Comparison of ENCODE assay signal across 18 cellular contexts in the genomic region with DNA sequence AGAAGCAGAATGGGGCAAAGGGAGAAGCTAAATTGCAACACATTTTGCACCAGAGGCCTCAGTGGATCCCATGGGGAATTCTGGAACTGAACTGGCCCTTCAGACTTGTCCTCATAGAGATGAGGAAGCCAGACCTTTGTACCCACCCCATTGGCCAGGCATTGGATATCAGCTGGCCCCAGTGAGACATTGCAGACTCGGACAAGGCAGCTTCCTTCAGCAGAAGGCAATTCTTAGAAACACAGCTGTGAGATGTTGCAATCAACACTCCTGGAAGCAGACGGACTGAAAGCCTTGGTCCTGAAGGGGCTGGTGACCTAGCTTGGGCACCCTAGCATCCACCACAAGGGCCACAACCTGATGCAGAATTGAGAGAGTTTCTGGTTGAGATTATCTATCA.
DNase-seq lines count a peak whose midpoint lies in the region; ATAC-seq and TF ChIP-seq lines count a peak whose summit lies in the region.
"Had no signal": no experiment of that assay in that cellular context is flagged by ENCODE, and none has a peak within 500 bp of the region (broad histone marks: within the 10 kb centered on the region; RNA-seq: fewer than 3 reads in every experiment).

No MANE protein-coding gene starts in this region.

- TF ChIP-seq EP300 in gastroesophageal sphincter (IDR thresholded peaks at IDR 0.05) = no peak

- DNase-seq in HCEC 1CT = peak; percentile 56
- DNase-seq in RPMI7951 (ENCODE audit: low read depth) = peak; percentile 44
- no peak for DNase-seq in trophoblast cell
- DNase-seq in GOT3 (lab: John Stamatoyannopoulos, UW) = no peak
- no peak for DNase-seq in stimulated activated CD4-positive, alpha-beta T cell treated with anti-CD3 and anti-CD28 coated beads, Interleukin-12 subunit alpha, Interleukin-12 subunit beta, amount 100 ng/mL, for 4 hours
- DNase-seq in activated CD4-positive, alpha-beta memory T cell treated with anti-CD3 and anti-CD28 coated beads, Interleukin-2, amount 10 ng/mL, durations not matched to agents 7 days and 5 days = no peak
- DNase-seq: central memory CD4-positive, alpha-beta T cell; effector CD8-positive, alpha-beta T cell; NCI-H2171; NCI-H82; testis; WERI-Rb-1 had no signal

- no peak overlapping the region for H3K27ac ChIP-seq in gastroesophageal sphincter
- H3K27ac ChIP-seq in trophoblast cell (ENCODE audit: low read depth, low read length) = no peak overlapping the region
- H3K27ac ChIP-seq: skin epidermis, testis, WERI-Rb-1 had no signal

- H2BK12ac ChIP-seq in trophoblast cell (ENCODE audit: low read length) = no peak overlapping the region

- no peaks in the 10 kb centered on the region for H3K36me3 Mint-ChIP-seq in activated CD4-positive, alpha-beta memory T cell treated with anti-CD3 and anti-CD28 coated beads, Interleukin-2, amount 10 ng/mL, durations not matched to agents 7 days and 5 days (ENCODE audit: low read depth)
- H3K36me3 Mint-ChIP-seq: IgD-negative memory B cell had no signal

- no peak overlapping the region for H2AFZ ChIP-seq in trophoblast cell (ENCODE audit: insufficient read depth, low read length, poor library complexity)

- H2BK5ac ChIP-seq in trophoblast cell (ENCODE audit: low read depth, low read length, poor library complexity) = no peak overlapping the region

- H4K91ac ChIP-seq in trophoblast cell (ENCODE audit: low read depth, low read length) = peak overlapping the region; percentile 1

- no peaks in the 10 kb centered on the region for H3K27me3 Mint-ChIP-seq in activated CD4-positive, alpha-beta memory T cell treated with anti-CD3 and anti-CD28 coated beads, Interleukin-2, amount 10 ng/mL, durations not matched to agents 7 days and 5 days
- H3K27me3 Mint-ChIP-seq: B cell had no signal

- H3K4me2 ChIP-seq in trophoblast cell (ENCODE audit: low read length) = no peak overlapping the region

- no peak for TF ChIP-seq POLR2A in gastroesophageal sphincter (IDR thresholded peaks at IDR 0.05)

- WGBS in gastroesophageal sphincter (ENCODE audit: low coverage in 1 of 2), 2 donors = 67% methylated on average over 1 of the region's 2 CpGs
- no CpG with 5 or more reads among the region's 2 CpGs for WGBS in trophoblast cell (ENCODE audit: extremely low coverage, insufficient coverage, insufficient read length)

- no peak overlapping the region for H3K4ac ChIP-seq in trophoblast cell (ENCODE audit: low read depth, low read length)

- H4K12ac ChIP-seq in trophoblast cell (ENCODE audit: low read depth, low read length) = no peak overlapping the region

- H3K36me3 ChIP-seq in gastroesophageal sphincter (no peaks in the 10 kb centered on the region), trophoblast cell (ENCODE audit: control insufficient read depth in 1 of 2, insufficient read depth in 2 of 2, low read length in 2 of 2) (no peaks in the 10 kb centered on the region)
- H3K36me3 ChIP-seq: WERI-Rb-1 had no signal

- no peak overlapping the region for H3K27ac Mint-ChIP-seq in activated CD4-positive, alpha-beta memory T cell treated with anti-CD3 and anti-CD28 coated beads, Interleukin-2, amount 10 ng/mL, durations not matched to agents 7 days and 5 days
- H3K27ac Mint-ChIP-seq: B cell, IgD-negative memory B cell had no signal

- no peak overlapping the region for H3K4me3 Mint-ChIP-seq in activated CD4-positive, alpha-beta memory T cell treated with anti-CD3 and anti-CD28 coated beads, Interleukin-2, amount 10 ng/mL, durations not matched to agents 7 days and 5 days
- H3K4me3 Mint-ChIP-seq: B cell, IgD-negative memory B cell had no signal

- no peak overlapping the region for H3K14ac ChIP-seq in trophoblast cell (ENCODE audit: low read length)

- POLR2A ChIA-PET in activated CD4-positive, alpha-beta memory T cell treated with anti-CD3 and anti-CD28 coated beads, Interleukin-2, amount 10 ng/mL, durations not matched to agents 7 days and 5 days (lab: Charles Lee) = no interaction called here

- no peak overlapping the region for H3K9ac ChIP-seq in trophoblast cell (ENCODE audit: low read length)

- H2BK120ac ChIP-seq in trophoblast cell (ENCODE audit: insufficient read depth, low read length, poor library complexity) = no peak overlapping the region

- no peaks in the 10 kb centered on the region for H3K9me3 Mint-ChIP-seq in activated CD4-positive, alpha-beta memory T cell treated with anti-CD3 and anti-CD28 coated beads, Interleukin-2, amount 10 ng/mL, durations not matched to agents 7 days and 5 days

- no peaks in the 10 kb centered on the region for H3K9me3 ChIP-seq in gastroesophageal sphincter
- H3K9me3 ChIP-seq in trophoblast cell (ENCODE audit: insufficient read depth, low read depth, low read length) = no peaks in the 10 kb centered on the region
- H3K9me3 ChIP-seq: testis had no signal

- ATAC-seq in gastroesophageal sphincter = peak; percentile 46
- no peak for ATAC-seq in GM18519 (IDR thresholded peaks at IDR 0.05; ENCODE audit: low FRiP score, unreplicated experiment)
- ATAC-seq: GM12878 had no signal

- H3K4me1 ChIP-seq in gastroesophageal sphincter = peaks cover 0 to 15% (median 0%) of the 10 kb centered on the region in 3 donors
- H3K4me1 ChIP-seq in trophoblast cell (ENCODE audit: control insufficient read depth in 1 of 2, insufficient read depth in 2 of 2, low read length in 2 of 2) = peaks cover 23 to 30% of the 10 kb centered on the region in 2 experiments

- TF ChIP-seq CTCF in gastroesophageal sphincter (IDR thresholded peaks at IDR 0.05) = no peak

- no peak overlapping the region for H3K4me3 ChIP-seq in gastroesophageal sphincter
- H3K4me3 ChIP-seq in trophoblast cell (ENCODE audit: low read depth, low read length) = no peak overlapping the region
- H3K4me3 ChIP-seq: GM12878, skin epidermis, testis had no signal

- H3K27me3 ChIP-seq in gastroesophageal sphincter = no peaks in the 10 kb centered on the region
- no peaks in the 10 kb centered on the region for H3K27me3 ChIP-seq in trophoblast cell (ENCODE audit: insufficient read depth, low read length)
- H3K27me3 ChIP-seq: testis had no signal

- H3K79me1 ChIP-seq in trophoblast cell (ENCODE audit: low read length) = peaks cover 23% of the 10 kb centered on the region

- no peaks in the 10 kb centered on the region for H3K79me2 ChIP-seq in trophoblast cell (ENCODE audit: control insufficient read depth, insufficient read depth, low read length, poor library complexity)

- no peak overlapping the region for H4K8ac ChIP-seq in trophoblast cell (ENCODE audit: low read depth, low read length)

- no peaks in the 10 kb centered on the region for H3K4me1 Mint-ChIP-seq in activated CD4-positive, alpha-beta memory T cell treated with anti-CD3 and anti-CD28 coated beads, Interleukin-2, amount 10 ng/mL, durations not matched to agents 7 days and 5 days
- H3K4me1 Mint-ChIP-seq: B cell had no signal

- H2AK5ac ChIP-seq in trophoblast cell (ENCODE audit: low read length) = no peak overlapping the region

- CTCF ChIA-PET in activated CD4-positive, alpha-beta memory T cell treated with anti-CD3 and anti-CD28 coated beads, Interleukin-2, amount 10 ng/mL, durations not matched to agents 7 days and 5 days (lab: Charles Lee) = no interaction called here

- H3K23ac ChIP-seq in trophoblast cell (ENCODE audit: low read length) = no peak overlapping the region

- no peak overlapping the region for H3K18ac ChIP-seq in trophoblast cell (ENCODE audit: low read length)

Comparison
In these comparisons a context has a peak if more than half of its experiments do, and no peak if none do; other contexts are left out.
1. DNase-seq: peak in HCEC 1CT (single experiment) and RPMI7951 (single experiment); none in trophoblast cell (0 of 2), GOT3 (single experiment), stimulated activated CD4-positive, alpha-beta T cell treated with anti-CD3 and anti-CD28 coated beads, Interleukin-12 subunit alpha, Interleukin-12 subunit beta, amount 100 ng/mL, for 4 hours (single experiment) and activated CD4-positive, alpha-beta memory T cell treated with anti-CD3 and anti-CD28 coated beads, Interleukin-2, amount 10 ng/mL, durations not matched to agents 7 days and 5 days (single experiment).